ENCODE assay signal across 1 cellular context in the genomic region with DNA sequence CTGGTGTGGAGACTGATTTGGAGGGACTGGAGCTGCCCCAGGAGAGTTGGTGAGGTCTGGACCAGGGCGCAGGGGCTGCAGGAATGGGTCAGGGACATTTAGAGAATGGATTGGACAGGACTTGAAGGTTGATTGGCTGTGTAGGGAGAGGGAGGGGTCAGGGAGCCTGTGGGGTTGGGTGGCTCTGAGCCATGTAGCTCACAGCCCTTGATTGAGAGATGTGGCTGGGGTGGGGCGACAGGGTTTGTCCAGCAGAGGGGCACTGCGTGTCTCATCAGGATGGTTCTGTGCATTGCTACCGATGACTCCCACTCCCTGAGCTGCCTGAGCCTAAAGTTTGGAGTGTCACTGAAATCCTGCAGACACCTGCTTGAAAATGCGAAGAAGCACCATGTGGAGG.
TF ChIP-seq lines count a peak whose summit lies in the region.

No MANE protein-coding gene starts in this region.

TF ChIP-seq in A549, 52 proteins besides CTCF, POLR2A, EP300 and RAD21 (continued from another document):
- no peak for TF ChIP-seq BCL3 (IDR thresholded peaks at IDR 0.05)
- TF ChIP-seq JUN (IDR thresholded peaks at IDR 0.05) = no peak
- no peak for TF ChIP-seq NPAS2 (CRISPR knock-in tag; IDR thresholded peaks at IDR 0.05; ENCODE audit: borderline replicate concordance)
- TF ChIP-seq MAZ (IDR thresholded peaks at IDR 0.05; ENCODE audit: borderline replicate concordance, low read depth, low read length) = no peak
